ENCODE assay signal across 26 cellular contexts in the genomic region with DNA sequence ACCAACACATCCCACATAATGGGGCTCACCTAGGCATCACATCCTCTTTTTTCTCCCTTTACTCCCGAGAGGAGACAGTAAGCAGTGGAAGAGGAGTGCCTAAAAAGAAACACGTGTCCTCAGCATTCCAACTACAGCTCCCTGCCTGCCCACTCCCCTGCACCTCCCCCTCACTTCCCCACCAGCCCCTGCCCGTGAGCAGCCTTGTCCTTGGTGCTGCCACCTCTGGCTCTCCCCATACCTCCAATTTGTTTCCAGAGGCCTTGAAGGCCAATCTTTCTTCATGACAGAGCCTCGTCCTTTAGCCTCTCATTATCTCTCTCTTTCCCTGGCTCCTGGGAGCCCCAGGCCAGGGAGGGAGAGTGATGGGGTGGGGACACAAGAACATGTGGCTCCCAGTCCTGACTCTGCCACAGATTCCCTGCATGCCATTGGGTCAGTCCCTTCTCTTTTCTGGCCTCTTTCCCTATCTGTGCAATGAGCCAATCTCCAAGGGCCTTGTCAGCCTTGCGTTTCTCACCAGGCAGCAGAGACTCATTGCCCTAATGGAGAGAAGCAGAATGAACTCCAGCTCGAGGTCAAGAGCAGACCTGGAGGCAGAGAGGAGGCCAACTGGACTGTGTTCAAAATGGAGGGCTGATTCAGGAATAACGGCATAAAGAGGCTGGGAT.
"Had no signal": no experiment of that assay in that cellular context is flagged by ENCODE, and none has a peak within 500 bp of the region (broad histone marks: within the 10 kb centered on the region; RNA-seq: fewer than 3 reads in every experiment).

No MANE protein-coding gene starts in this region.

- H3K9me3 ChIP-seq: body of pancreas, left lung, neutrophil, ovary, prostate gland, tibial artery had no signal

- H3K36me3 Mint-ChIP-seq: activated CD4-positive, alpha-beta memory T cell treated with anti-CD3 and anti-CD28 coated beads for 36 hours; activated naive CD8-positive, alpha-beta T cell treated with anti-CD3 and anti-CD28 coated beads, Interleukin-2, amount 10 ng/mL, durations not matched to agents 7 days and 5 days; natural killer cell treated with Interleukin-12 subunit alpha and Interleukin-12 subunit beta and Interleukin-15 and Interleukin-18, amount 100 ng/mL, for 72 hours had no signal

- FAIRE-seq: kidney had no signal

- H3K4me1 Mint-ChIP-seq: activated naive CD8-positive, alpha-beta T cell treated with anti-CD3 and anti-CD28 coated beads, Interleukin-2, amount 10 ng/mL, durations not matched to agents 7 days and 5 days; stimulated activated naive CD8-positive, alpha-beta T cell treated with anti-CD3 and anti-CD28 coated beads, Interleukin-15, amount 100 ng/mL, for 72 hours had no signal

- H3K4me1 ChIP-seq: body of pancreas, left lung, prostate gland, tibial artery had no signal

- H3K27ac ChIP-seq: body of pancreas, left lung, neutrophil, ovary, prostate gland, skin epidermis, tibial artery had no signal

- ATAC-seq: body of pancreas; left lung; natural killer cell treated with Interleukin-12 subunit alpha and Interleukin-12 subunit beta and Interleukin-15 and Interleukin-18, amount 100 ng/mL, for 72 hours; stimulated activated naive CD8-positive, alpha-beta T cell treated with anti-CD3 and anti-CD28 coated beads, Interleukin-15, amount 100 ng/mL, for 72 hours had no signal

- DNase-seq: activated CD4-positive, alpha-beta memory T cell treated with anti-CD3 and anti-CD28 coated beads for 36 hours; activated CD4-positive, alpha-beta T cell treated with anti-CD3 and anti-CD28 coated beads for 48 hours; activated effector memory CD4-positive, alpha-beta T cell treated with Interleukin-2 at 50 U/mL for 16 hours; activated naive CD4-positive, alpha-beta T cell treated with anti-CD3 and anti-CD28 coated beads for 36 hours; activated naive CD8-positive, alpha-beta T cell treated with anti-CD3 and anti-CD28 coated beads, Interleukin-2, amount 10 ng/mL, durations not matched to agents 7 days and 5 days; activated T-cell treated with anti-CD3 and anti-CD28 coated beads, Interleukin-2, amount 50 U/mL, for 48 hours; body of pancreas; caudate nucleus; dermis blood vessel endothelial cell; effector CD8-positive, alpha-beta T cell; foreskin melanocyte; glutamatergic neuron; hippocampal formation; kidney; left lung; mammary epithelial cell; ovary; right cardiac atrium; stimulated activated CD4-positive, alpha-beta T cell treated with anti-CD3 and anti-CD28 coated beads, Interleukin-1b, Interleukin-23, amount 100 ng/mL, for 48 hours; stimulated activated naive CD8-positive, alpha-beta T cell treated with anti-CD3 and anti-CD28 coated beads, Interleukin-15, amount 100 ng/mL, for 72 hours; tibial artery had no signal

- H3K27me3 ChIP-seq: body of pancreas, left lung, neutrophil, ovary, tibial artery had no signal

- H3K4me3 Mint-ChIP-seq: activated CD4-positive, alpha-beta memory T cell treated with anti-CD3 and anti-CD28 coated beads for 36 hours; activated naive CD4-positive, alpha-beta T cell treated with anti-CD3 and anti-CD28 coated beads for 36 hours; activated naive CD8-positive, alpha-beta T cell treated with anti-CD3 and anti-CD28 coated beads, Interleukin-2, amount 10 ng/mL, durations not matched to agents 7 days and 5 days; natural killer cell treated with Interleukin-12 subunit alpha and Interleukin-12 subunit beta and Interleukin-15 and Interleukin-18, amount 100 ng/mL, for 72 hours; stimulated activated naive CD8-positive, alpha-beta T cell treated with anti-CD3 and anti-CD28 coated beads, Interleukin-15, amount 100 ng/mL, for 72 hours; T-helper 1 cell treated with Interleukin-12 subunit alpha and Interleukin-12 subunit beta and Interleukin-4 antibody, amounts not matched to agents 30 μg/mL and 1 μg/mL, for 36 hours had no signal

- H3K36me3 ChIP-seq: left lung, neutrophil, ovary, prostate gland, tibial artery had no signal

- H3K4me3 ChIP-seq: body of pancreas, left lung, ovary, prostate gland, skin epidermis, tibial artery had no signal

- H3K9me3 Mint-ChIP-seq: activated CD4-positive, alpha-beta memory T cell treated with anti-CD3 and anti-CD28 coated beads for 36 hours; activated naive CD4-positive, alpha-beta T cell treated with anti-CD3 and anti-CD28 coated beads for 36 hours; activated naive CD8-positive, alpha-beta T cell treated with anti-CD3 and anti-CD28 coated beads, Interleukin-2, amount 10 ng/mL, durations not matched to agents 7 days and 5 days; natural killer cell treated with Interleukin-12 subunit alpha and Interleukin-12 subunit beta and Interleukin-15 and Interleukin-18, amount 100 ng/mL, for 72 hours; stimulated activated naive CD8-positive, alpha-beta T cell treated with anti-CD3 and anti-CD28 coated beads, Interleukin-15, amount 100 ng/mL, for 72 hours; T-helper 1 cell treated with Interleukin-12 subunit alpha and Interleukin-12 subunit beta and Interleukin-4 antibody, amounts not matched to agents 30 μg/mL and 1 μg/mL, for 36 hours had no signal

- H3K27ac Mint-ChIP-seq: activated CD4-positive, alpha-beta memory T cell treated with anti-CD3 and anti-CD28 coated beads for 36 hours; activated naive CD4-positive, alpha-beta T cell treated with anti-CD3 and anti-CD28 coated beads for 36 hours; activated naive CD8-positive, alpha-beta T cell treated with anti-CD3 and anti-CD28 coated beads, Interleukin-2, amount 10 ng/mL, durations not matched to agents 7 days and 5 days; natural killer cell treated with Interleukin-12 subunit alpha and Interleukin-12 subunit beta and Interleukin-15 and Interleukin-18, amount 100 ng/mL, for 72 hours; stimulated activated naive CD8-positive, alpha-beta T cell treated with anti-CD3 and anti-CD28 coated beads, Interleukin-15, amount 100 ng/mL, for 72 hours; T-helper 1 cell treated with Interleukin-12 subunit alpha and Interleukin-12 subunit beta and Interleukin-4 antibody, amounts not matched to agents 30 μg/mL and 1 μg/mL, for 36 hours had no signal

- H3K27me3 Mint-ChIP-seq: activated CD4-positive, alpha-beta memory T cell treated with anti-CD3 and anti-CD28 coated beads for 36 hours; activated naive CD8-positive, alpha-beta T cell treated with anti-CD3 and anti-CD28 coated beads, Interleukin-2, amount 10 ng/mL, durations not matched to agents 7 days and 5 days; stimulated activated naive CD8-positive, alpha-beta T cell treated with anti-CD3 and anti-CD28 coated beads, Interleukin-15, amount 100 ng/mL, for 72 hours had no signal
